In the genomic region with DNA sequence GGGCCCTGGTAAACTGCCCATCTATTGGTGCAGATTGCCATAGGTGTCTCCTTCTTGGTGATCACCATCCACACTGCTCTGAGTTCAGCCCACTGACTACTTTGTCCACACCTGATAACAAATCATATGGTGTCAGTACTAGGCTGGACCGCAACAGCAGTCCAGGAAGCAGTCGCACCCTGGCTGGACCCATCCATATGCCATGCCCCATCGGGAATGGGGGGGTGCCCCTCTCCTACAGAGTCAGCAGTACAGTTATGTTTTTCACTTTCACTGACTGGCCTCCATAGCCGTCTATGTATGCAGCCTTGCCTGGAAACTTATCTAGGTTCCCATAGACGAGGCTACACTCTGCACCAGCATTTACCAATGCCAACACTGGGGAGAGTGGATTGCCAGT, we compare ENCODE assay signal across 23 cellular contexts.
"Had no signal": no experiment of that assay in that cellular context is flagged by ENCODE, and none has a peak within 500 bp of the region (broad histone marks: within the 10 kb centered on the region; RNA-seq: fewer than 3 reads in every experiment).

No MANE protein-coding gene starts in this region.

- H3K27me3 ChIP-seq: dorsolateral prefrontal cortex, esophagus muscularis mucosa, foreskin keratinocyte, gastroesophageal sphincter, heart left ventricle, hepatocyte had no signal

- DNase-seq: dermis blood vessel endothelial cell; dorsolateral prefrontal cortex; effector CD4-positive, alpha-beta T cell; effector memory CD4-positive, alpha-beta T cell; hypothalamus; immature natural killer cell; islet precursor cell; kidney; kidney glomerular epithelial cell; left colon; left ventricle myocardium inferior; lower lobe of right lung; mesendoderm; midbrain; naive thymus-derived CD4-positive, alpha-beta T cell had no signal

- H3K9me3 ChIP-seq: esophagus muscularis mucosa, gastroesophageal sphincter, left ventricle myocardium inferior, lower lobe of right lung had no signal

- H3K4me1 ChIP-seq: esophagus muscularis mucosa, gastroesophageal sphincter, heart left ventricle, left ventricle myocardium inferior, lower lobe of right lung had no signal

- H3K79me2 ChIP-seq: hepatocyte had no signal

- H3K4me2 ChIP-seq: hepatocyte had no signal

- H3K27ac ChIP-seq: coronary artery, dorsolateral prefrontal cortex, esophagus muscularis mucosa, foreskin keratinocyte, gastroesophageal sphincter, heart left ventricle, hepatocyte, left ventricle myocardium inferior, lower lobe of right lung had no signal

- H2AFZ ChIP-seq: hepatocyte had no signal

- H3K27ac Mint-ChIP-seq: immature natural killer cell; memory B cell; naive thymus-derived CD4-positive, alpha-beta T cell had no signal

- H3K4me3 Mint-ChIP-seq: immature natural killer cell; memory B cell; naive thymus-derived CD4-positive, alpha-beta T cell had no signal

- H3K4me1 Mint-ChIP-seq: immature natural killer cell; memory B cell; naive thymus-derived CD4-positive, alpha-beta T cell had no signal

- H3K27me3 Mint-ChIP-seq: memory B cell; naive thymus-derived CD4-positive, alpha-beta T cell had no signal

- H3K4me3 ChIP-seq: coronary artery, dorsolateral prefrontal cortex, esophagus muscularis mucosa, gastroesophageal sphincter, heart left ventricle, hepatocyte, left ventricle myocardium inferior, lower lobe of right lung had no signal

- H3K36me3 Mint-ChIP-seq: immature natural killer cell; memory B cell; naive thymus-derived CD4-positive, alpha-beta T cell had no signal

- H3K36me3 ChIP-seq: esophagus muscularis mucosa, gastroesophageal sphincter, heart left ventricle, left ventricle myocardium inferior, lower lobe of right lung had no signal

- ATAC-seq: gastroesophageal sphincter; heart left ventricle; left lobe of liver; naive thymus-derived CD4-positive, alpha-beta T cell had no signal
